In the genomic region with DNA sequence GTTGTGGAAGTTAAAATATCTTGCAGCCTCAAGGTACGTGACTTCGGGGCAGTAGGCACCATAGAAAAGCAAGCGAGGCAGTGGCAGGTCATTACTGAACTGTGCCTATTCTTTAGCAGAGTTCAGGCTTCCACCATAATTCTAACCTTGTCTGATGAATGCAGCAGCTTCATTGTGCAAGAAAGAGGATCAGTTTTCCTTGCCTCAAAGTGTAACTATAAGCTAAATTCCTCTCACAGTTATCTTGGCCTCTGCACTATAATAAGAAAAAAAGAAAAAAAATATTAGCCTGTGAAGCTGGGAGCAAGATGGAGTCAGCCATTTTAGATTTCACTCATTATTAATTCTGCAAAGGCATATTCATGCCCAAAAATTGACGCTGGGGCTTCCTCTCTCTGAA, we compare ENCODE assay signal across 21 cellular contexts.
"Had no signal": no experiment of that assay in that cellular context is flagged by ENCODE, and none has a peak within 500 bp of the region (broad histone marks: within the 10 kb centered on the region; RNA-seq: fewer than 3 reads in every experiment).

No MANE protein-coding gene starts in this region.

- DNase-seq: Kasumi-1, MM.1S, NCI-H1436, NCI-H187, NCI-H2029, NCI-H2081 treated with DMSO at 0.1 percent for 48 hours, NCI-H2171, NCI-H226, NCI-H446, NCI-H510A, NCI-H524 treated with DMSO at 0.1 percent for 48 hours, NCI-H69, NCI-H774, PC-3, SHP77, SK-N-SH had no signal

- FAIRE-seq: K562 had no signal

- H3K4me3 ChIP-seq: K562 had no signal

- ATAC-seq: K562, Panc1, PC-3 had no signal

- H3K36me3 Mint-ChIP-seq: IgD-negative memory B cell had no signal

- H3K27ac Mint-ChIP-seq: IgD-negative memory B cell had no signal

- H3K9ac ChIP-seq: KMS-11, SK-N-SH had no signal

- H3K9me3 Mint-ChIP-seq: IgD-negative memory B cell had no signal

- H3K9me3 ChIP-seq: SK-N-SH had no signal

- H3K4me2 ChIP-seq: KMS-11, SK-N-SH had no signal

- H3K4me3 Mint-ChIP-seq: IgD-negative memory B cell had no signal

- H3K27ac ChIP-seq: KMS-11, RWPE1 had no signal
